In genomic region chr6:111255838-111256237, GRCh38 we compare ENCODE assay signal across 6 cellular contexts.
DNase-seq lines count a peak whose midpoint lies in the region; ATAC-seq, FAIRE-seq and TF ChIP-seq lines count a peak whose summit lies in the region.
"Not testable (repeated sequence)": the region's sequence is repeated elsewhere in the genome, so short reads cannot be mapped to it uniquely, and the experiment has no call there.

No MANE protein-coding gene starts in this region.

- FAIRE-seq in A549 (lab: Jason Lieb, UNC), result not testable (repeated sequence)

- H4K8ac ChIP-seq in H9 (replicated peaks; ENCODE audit: insufficient read length, low read depth, low read length), result not testable (repeated sequence)

- H2AFZ ChIP-seq in H9 (ENCODE audit: low read length), result not testable (repeated sequence)

- CTCF ChIA-PET in A549 (lab: Yijun Ruan, JAX), result interaction anchor here (1.0 to 2.0 kb wide), 4 partner anchors 35 to 244 kb away, joined by 4 to 14 read pairs (median 8); no protein-coding TSS in a partner anchor

- not testable (repeated sequence) for H3K27me3 Mint-ChIP-seq in H9 (ENCODE audit: low read depth); endodermal cell (ENCODE audit: insufficient read depth)
- peaks cover 19% of the 10 kb centered on the region for H3K27me3 Mint-ChIP-seq in nephron (ENCODE audit: low read depth)
- peaks cover 39% of the 10 kb centered on the region for H3K27me3 Mint-ChIP-seq in type B pancreatic cell

- not testable (repeated sequence) for H2BK120ac ChIP-seq in H9 (ENCODE audit: low read depth, low read length, poor library complexity, severe bottlenecking)

- DNase-seq in A549 (ENCODE audit: low read depth in 1 of 2, low spot score in 1 of 2); H9; endodermal cell; type B pancreatic cell (ENCODE audit: extremely low spot score, unreplicated experiment): not testable (repeated sequence)

- H3K14ac ChIP-seq in H9 (ENCODE audit: insufficient read depth, low read length), result not testable (repeated sequence)

- not testable (repeated sequence) for H3K23ac ChIP-seq in H9 (ENCODE audit: insufficient read length, low read depth, low read length)

- peaks cover 30% of the 10 kb centered on the region for H3K4me1 ChIP-seq in A549
- not testable (repeated sequence) for H3K4me1 ChIP-seq in H9 (ENCODE audit: insufficient read depth, low read length)
- peaks cover 43% of the 10 kb centered on the region for H3K4me1 ChIP-seq in HUES64 (ENCODE audit: insufficient read depth, low read length)
- H3K4me1 ChIP-seq in endodermal cell (ENCODE audit: control insufficient read depth, insufficient read depth, low read length), result peaks cover 18% of the 10 kb centered on the region

- not testable (repeated sequence) for ATAC-seq in A549

- H4K91ac ChIP-seq in H9 (ENCODE audit: insufficient read length, low read depth, low read length), result not testable (repeated sequence)

- not testable (repeated sequence) for H3K9ac ChIP-seq in H9 (ENCODE audit: extremely low read depth, insufficient read length, low read length); HUES64 (ENCODE audit: low read depth, low read length); endodermal cell (ENCODE audit: extremely low read depth, low read length, poor library complexity, severe bottlenecking)

- TF ChIP-seq POLR2A in A549 (IDR thresholded peaks at IDR 0.05; ENCODE audit: low read length), result not testable (repeated sequence)

- WGBS in A549 (ENCODE audit: missing lambda C conversion rate), result 0% methylated on average over 2 of the region's 2 CpGs
- WGBS in H9 (ENCODE audit: extremely low coverage, insufficient read length, low lambda C conversion rate), result no CpG with 5 or more reads among the region's 2 CpGs
- WGBS in HUES64, result no CpG with 5 or more reads among the region's 2 CpGs
- no CpG with 5 or more reads among the region's 2 CpGs for WGBS in endodermal cell (ENCODE audit: insufficient coverage in 1 of 2, insufficient read length in 1 of 2), 2 experiments

- POLR2A ChIA-PET in A549 (lab: Yijun Ruan, JAX), result not testable (repeated sequence)

- not testable (repeated sequence) for H3K79me1 ChIP-seq in H9 (ENCODE audit: insufficient read depth, low read depth, low read length, poor library complexity, severe bottlenecking)

- not testable (repeated sequence) for H3K56ac ChIP-seq in H9 (ENCODE audit: insufficient read length, low read depth, low read length)

- H3K4me2 ChIP-seq in A549 (peak overlapping the region; percentile 26; the same call in 1 of the 3 replicates), H9 (ENCODE audit: insufficient read depth, insufficient read length, low read length) (peak overlapping the region; percentile 51)

- not testable (repeated sequence) for H3K36me3 ChIP-seq in HUES64 (ENCODE audit: insufficient read depth, low read length); endodermal cell (ENCODE audit: control insufficient read depth, insufficient read depth, low read length)

- not testable (repeated sequence) for H2AK5ac ChIP-seq in H9 (ENCODE audit: insufficient read length, low read length)

- not testable (repeated sequence) for H3K9me3 ChIP-seq in A549; H9 (ENCODE audit: control insufficient read depth, low read depth, low read length); HUES64 (ENCODE audit: insufficient read depth, low read depth, low read length); endodermal cell (ENCODE audit: control insufficient read depth, low read length)

- not testable (repeated sequence) for H4K5ac ChIP-seq in H9 (ENCODE audit: insufficient read length, low read depth, low read length)

- H3K4me1 Mint-ChIP-seq in H9, result peaks cover 65 to 66% of the 10 kb centered on the region in 2 experiments
- H3K4me1 Mint-ChIP-seq in endodermal cell, result peaks cover 63% of the 10 kb centered on the region
- H3K4me1 Mint-ChIP-seq in nephron, result peaks cover 28% of the 10 kb centered on the region
- peaks cover 13% of the 10 kb centered on the region for H3K4me1 Mint-ChIP-seq in type B pancreatic cell (ENCODE audit: unreplicated experiment)

- not testable (repeated sequence) for H3T11ph ChIP-seq in H9 (ENCODE audit: low read length)

- not testable (repeated sequence) for H4K20me1 ChIP-seq in H9 (ENCODE audit: control insufficient read depth, insufficient read depth, insufficient read length)

- H3K4me3 Mint-ChIP-seq in H9 (peak overlapping the region in 1 of 2 experiments; percentile 42; a peak in 2 of 5 replicates), endodermal cell (peak overlapping the region; percentile 44)
- not testable (repeated sequence) for H3K4me3 Mint-ChIP-seq in nephron, type B pancreatic cell

- H2BK5ac ChIP-seq in H9 (ENCODE audit: insufficient read length, low read length), result not testable (repeated sequence)

- not testable (repeated sequence) for TF ChIP-seq EP300 in A549 (IDR thresholded peaks at IDR 0.05)

- H3K79me2 ChIP-seq in H9 (ENCODE audit: insufficient read depth, low read length), result not testable (repeated sequence)

- H3K27ac Mint-ChIP-seq in H9 (peak overlapping the region in 1 of 3 experiments; percentile 97; a peak in 1 of 7 replicates), endodermal cell (peak overlapping the region; percentile 98), nephron (peak overlapping the region in 2 of 3 experiments; percentile 30 to 35), type B pancreatic cell (peak overlapping the region; percentile 36)

- not testable (repeated sequence) for H2BK20ac ChIP-seq in H9 (ENCODE audit: low read depth, low read length, poor library complexity, severe bottlenecking)

- not testable (repeated sequence) for TF ChIP-seq RAD21 in A549 (conservative IDR thresholded peaks at IDR 0.05 in 1 of 2, IDR thresholded peaks at IDR 0.05 in 1 of 2)

- TF ChIP-seq CTCF in A549 (IDR thresholded peaks at IDR 0.05); H9 (conservative IDR thresholded peaks at IDR 0.05); endodermal cell (conservative IDR thresholded peaks at IDR 0.05); nephron (IDR thresholded peaks at IDR 0.05; ENCODE audit: unreplicated experiment in 3 of 3); type B pancreatic cell (conservative IDR thresholded peaks at IDR 0.05): not testable (repeated sequence)

- H3K4ac ChIP-seq in H9 (ENCODE audit: low read depth, low read length), result not testable (repeated sequence)

- not testable (repeated sequence) for H3K4me3 ChIP-seq in A549; HUES64 (ENCODE audit: low read length); endodermal cell (ENCODE audit: low read length)

- not testable (repeated sequence) for H3K18ac ChIP-seq in H9 (ENCODE audit: insufficient read length, low read depth, low read length)

- H3K36me3 Mint-ChIP-seq in H9 (ENCODE audit: insufficient read depth in 1 of 3, low read depth in 3 of 3); endodermal cell (ENCODE audit: low read depth); nephron (ENCODE audit: low read depth); type B pancreatic cell: not testable (repeated sequence)

- H3K23me2 ChIP-seq in H9 (ENCODE audit: insufficient read length, low read depth, low read length, poor library complexity, severe bottlenecking), result not testable (repeated sequence)

- H2BK12ac ChIP-seq in H9 (ENCODE audit: insufficient read length, low read depth, low read length), result not testable (repeated sequence)

- H3K27ac ChIP-seq in A549 (peak overlapping the region in 1 of 2 experiments; percentile 43; a peak in 1 of 6 replicates), HUES64 (ENCODE audit: low read depth, low read length) (peak overlapping the region; percentile 95; the same call in 1 of the 2 replicates)
- not testable (repeated sequence) for H3K27ac ChIP-seq in H9 (ENCODE audit: insufficient read length, low read depth, low read length); endodermal cell (ENCODE audit: low read depth, low read length)

- H3K27me3 ChIP-seq in H9 (ENCODE audit: insufficient read depth, low read length); HUES64 (ENCODE audit: insufficient read depth, low read length); endodermal cell (ENCODE audit: control insufficient read depth, insufficient read depth, low read length, poor library complexity, severe bottlenecking): not testable (repeated sequence)

- H2BK15ac ChIP-seq in H9 (ENCODE audit: low read depth, low read length), result not testable (repeated sequence)

- not testable (repeated sequence) for H3K9me3 Mint-ChIP-seq in H9, endodermal cell, nephron, type B pancreatic cell

TF ChIP-seq in A549, 52 proteins besides CTCF, POLR2A, EP300 and RAD21:
- TF ChIP-seq EHF (CRISPR knock-in tag; IDR thresholded peaks at IDR 0.05) (0 out of 2 replicates have a peak, but pooled peaks have one; percentile 31), HOXB5 (CRISPR knock-in tag; IDR thresholded peaks at IDR 0.05) (peak; percentile 78; the same call in 1 of the 2 replicates), ZSCAN20 (CRISPR knock-in tag; IDR thresholded peaks at IDR 0.05) (0 out of 2 replicates have a peak, but pooled peaks have one; percentile 79), HOXB13 (CRISPR knock-in tag; IDR thresholded peaks at IDR 0.05; ENCODE audit: low read depth) (peak; percentile 30; the same call in 1 of the 2 replicates)
TF ChIP-seq in A549: peak in this region for 4; not testable (repeated sequence) for 48.
